In genomic region chrX:72169008-72169728, GRCh38 we compare ENCODE assay signal across 10 cellular contexts. TPM values are rescaled to one million over a fixed set of nuclear protein-coding genes. Genes with fewer than 3 reads are reported as not detected.
DNase-seq lines count a peak whose midpoint lies in the region; ATAC-seq and TF ChIP-seq lines count a peak whose summit lies in the region.
"Had no signal": no experiment of that assay in that cellular context is flagged by ENCODE, and none has a peak within 500 bp of the region (broad histone marks: within the 10 kb centered on the region; RNA-seq: fewer than 3 reads in every experiment).

No MANE protein-coding gene starts in this region.

- H3K27me3 Mint-ChIP-seq in IgD-negative memory B cell: peaks cover 5% of the 10 kb centered on the region

- DNase-seq in activated CD4-positive, alpha-beta T cell treated with anti-CD3 and anti-CD28 coated beads for 48 hours: peak; percentile 21
- DNase-seq in dermis microvascular lymphatic vessel endothelial cell (ENCODE audit: low read depth in 2 of 2) (peak; percentile 25 to 50), inferior parietal cortex (ENCODE audit: extremely low spot score) (no peak), brain microvascular endothelial cell (no peak)
- DNase-seq in stimulated activated CD4-positive, alpha-beta T cell treated with anti-CD3 and anti-CD28 coated beads, Interleukin-2, amount 100 ng/mL, for 24 hours: peak; percentile 4 to 20
- DNase-seq: MG63, SW 1271 had no signal

- no peaks in the 10 kb centered on the region for H3K36me3 Mint-ChIP-seq in IgD-negative memory B cell

- no peak overlapping the region for H3K27ac ChIP-seq in brain microvascular endothelial cell

- no peak overlapping the region for H3K4me3 ChIP-seq in brain microvascular endothelial cell (ENCODE audit: low read depth, low read length)
- H3K4me3 ChIP-seq: MG63 had no signal

- peak overlapping the region in 2 of 3 donors; percentile 7 to 67 for H3K27ac Mint-ChIP-seq in IgD-negative memory B cell

- peak overlapping the region; percentile 24 to 78 (median 56) for H3K4me3 Mint-ChIP-seq in IgD-negative memory B cell

- no peak for ATAC-seq in HG03521 (IDR thresholded peaks at IDR 0.05; ENCODE audit: unreplicated experiment)
- no peak for ATAC-seq in HG03354 (IDR thresholded peaks at IDR 0.05; ENCODE audit: poor library complexity, severe bottlenecking, unreplicated experiment)

- H3K27me3 ChIP-seq in brain microvascular endothelial cell (replicated peaks): no peaks in the 10 kb centered on the region
- H3K27me3 ChIP-seq: MG63 had no signal

- H3K36me3 ChIP-seq in brain microvascular endothelial cell (replicated peaks): no peaks in the 10 kb centered on the region
- H3K36me3 ChIP-seq: MG63 had no signal

- H3K4me1 Mint-ChIP-seq in IgD-negative memory B cell: no peaks in the 10 kb centered on the region

- no peak for TF ChIP-seq CTCF in brain microvascular endothelial cell (IDR thresholded peaks at IDR 0.05; ENCODE audit: low read depth, low read length, missing control alignments)

- in situ Hi-C loops in brain microvascular endothelial cell (cut with HindIII; ENCODE audit: low pct_ligation_motif_present, low sequenced_read_pairs): no loop called here

- peaks cover 0 to 2% (median 0%) of the 10 kb centered on the region in 3 donors for H3K9me3 Mint-ChIP-seq in IgD-negative memory B cell

RNA-seq across cellular contexts. Expression of gene PIN4, which starts 12.4 kb away (rescaled TPM):
- polyA plus RNA-seq in IgD-negative memory B cell: 28.6 TPM
- total RNA-seq in dermis microvascular lymphatic vessel endothelial cell: 10.1 and 11.0 TPM in 2 replicates

RNA-seq across cellular contexts. Expression of gene RTL5, which starts 37.5 kb away (rescaled TPM):
- polyA plus RNA-seq in IgD-negative memory B cell: not detected
- total RNA-seq in dermis microvascular lymphatic vessel endothelial cell: 0.13 and 0.38 TPM in 2 replicates

Comparison
In these comparisons a context has a peak if more than half of its experiments do, and no peak if none do; other contexts are left out.
1. DNase-seq: peak in activated CD4-positive, alpha-beta T cell treated with anti-CD3 and anti-CD28 coated beads for 48 hours (single experiment), dermis microvascular lymphatic vessel endothelial cell (2 of 2) and stimulated activated CD4-positive, alpha-beta T cell treated with anti-CD3 and anti-CD28 coated beads, Interleukin-2, amount 100 ng/mL, for 24 hours (2 of 2); none in inferior parietal cortex (single experiment) and brain microvascular endothelial cell (single experiment).